11 cellular contexts compared by ENCODE assay signal in genomic region chr4:183438458-183439113, GRCh38. TPM values are rescaled to one million over a fixed set of nuclear protein-coding genes. Genes with fewer than 3 reads are reported as not detected.
A peak's percentile ranks its signal among the peaks of the same experiment; 100 is the strongest.
DNase-seq lines count a peak whose midpoint lies in the region; ATAC-seq, FAIRE-seq and TF ChIP-seq lines count a peak whose summit lies in the region.
"Had no signal": no experiment of that assay in that cellular context is flagged by ENCODE, and none has a peak within 500 bp of the region (broad histone marks: within the 10 kb centered on the region; RNA-seq: fewer than 3 reads in every experiment).

No MANE protein-coding gene starts in this region.

- H3K27ac ChIP-seq in lower lobe of right lung: no peak overlapping the region
- no peak overlapping the region for H3K27ac ChIP-seq in A673 (ENCODE audit: low read depth, low read length, poor library complexity, severe bottlenecking)

- no peaks in the 10 kb centered on the region for H3K36me3 Mint-ChIP-seq in activated CD4-positive, alpha-beta memory T cell treated with anti-CD3 and anti-CD28 coated beads for 36 hours
- H3K36me3 Mint-ChIP-seq: memory B cell had no signal

- in situ Hi-C loops in ACHN (cut with HindIII; ENCODE audit: low pct_ligation_motif_present, low pct_unique_long_range_greater_than_20kb, low sequenced_read_pairs): no loop called here
- in situ Hi-C loops in T47D (cut with HindIII; ENCODE audit: low pct_unique_long_range_greater_than_20kb, low sequenced_read_pairs): no loop called here

- no peaks in the 10 kb centered on the region for H3K27me3 ChIP-seq in lower lobe of right lung (ENCODE audit: low read depth)
- H3K27me3 ChIP-seq in A673 (replicated peaks; ENCODE audit: insufficient read depth, low read depth, low read length, poor library complexity): no peaks in the 10 kb centered on the region

- intact Hi-C loops in lower lobe of right lung (cut with DNase I): no loop called here
- intact Hi-C loops in A673 (cut with micrococcal nuclease; ENCODE audit: unreplicated experiment): no loop called here
- intact Hi-C loops in activated CD4-positive, alpha-beta memory T cell treated with anti-CD3 and anti-CD28 coated beads for 36 hours (cut with micrococcal nuclease): no loop called here

- H3K36me3 ChIP-seq in lower lobe of right lung (no peaks in the 10 kb centered on the region), A673 (ENCODE audit: insufficient read depth, low read length, poor library complexity, severe bottlenecking) (no peaks in the 10 kb centered on the region)

- CTCF ChIA-PET in A673 (lab: Charles Lee): no interaction called here
- CTCF ChIA-PET in activated CD4-positive, alpha-beta memory T cell treated with anti-CD3 and anti-CD28 coated beads for 36 hours (lab: Charles Lee): no interaction called here

- POLR2A ChIA-PET in A673 (lab: Charles Lee; ENCODE audit: low non-redundant PET): no interaction called here
- POLR2A ChIA-PET in activated CD4-positive, alpha-beta memory T cell treated with anti-CD3 and anti-CD28 coated beads for 36 hours (lab: Charles Lee): no interaction called here

- peaks cover 6% of the 10 kb centered on the region for H3K4me1 ChIP-seq in lower lobe of right lung
- H3K4me1 ChIP-seq in A673 (ENCODE audit: insufficient read depth, low read length, poor library complexity, severe bottlenecking): peaks cover 4% of the 10 kb centered on the region

- H3K4me1 Mint-ChIP-seq in activated CD4-positive, alpha-beta memory T cell treated with anti-CD3 and anti-CD28 coated beads for 36 hours (ENCODE audit: low read depth): peaks cover 21% of the 10 kb centered on the region

- H3K9me3 Mint-ChIP-seq in activated CD4-positive, alpha-beta memory T cell treated with anti-CD3 and anti-CD28 coated beads for 36 hours: no peaks in the 10 kb centered on the region
- H3K9me3 Mint-ChIP-seq: memory B cell had no signal

- H3K4me3 ChIP-seq in lower lobe of right lung: no peak overlapping the region
- H3K4me3 ChIP-seq in A673 (ENCODE audit: low read depth, low read length, poor library complexity, severe bottlenecking): no peak overlapping the region

- no peak overlapping the region for H3K27ac Mint-ChIP-seq in activated CD4-positive, alpha-beta memory T cell treated with anti-CD3 and anti-CD28 coated beads for 36 hours
- H3K27ac Mint-ChIP-seq: memory B cell had no signal

- H3K9me3 ChIP-seq in lower lobe of right lung (no peaks in the 10 kb centered on the region), A673 (ENCODE audit: low read depth, low read length, poor library complexity, severe bottlenecking) (no peaks in the 10 kb centered on the region)

- DNase-seq in ACHN: peak; percentile 78
- DNase-seq in HTR-8/SVneo (ENCODE audit: insufficient read length, low spot score): peak; percentile 54
- peak; percentile 24 to 62 for DNase-seq in T47D (ENCODE audit: low read depth in 1 of 2, low spot score in 1 of 2)
- DNase-seq in lower lobe of right lung: no peak
- no peak for DNase-seq in A673 (ENCODE audit: low spot score)
- DNase-seq in stimulated activated CD4-positive, alpha-beta T cell treated with anti-CD3 and anti-CD28 coated beads, Interleukin-2, amount 100 ng/mL, for 24 hours: no peak
- no peak for DNase-seq in activated CD4-positive, alpha-beta memory T cell treated with anti-CD3 and anti-CD28 coated beads for 36 hours
- DNase-seq in mesenteric fat pad (ENCODE audit: low spot score): no peak
- DNase-seq: MM.1S, Right ventricle myocardium superior had no signal

- BruUV-seq in A673 (replicated peaks; lab: Mats Ljungman, UMichigan): no TSS peak

- no peak for TF ChIP-seq CTCF in lower lobe of right lung (IDR thresholded peaks at IDR 0.05)
- TF ChIP-seq CTCF in A673 (conservative IDR thresholded peaks at IDR 0.05; ENCODE audit: low read depth, low read length): no peak

- FAIRE-seq in HTR-8/SVneo (lab: Jason Lieb, UNC): no peak

- no peak overlapping the region for H3K4me3 Mint-ChIP-seq in activated CD4-positive, alpha-beta memory T cell treated with anti-CD3 and anti-CD28 coated beads for 36 hours
- H3K4me3 Mint-ChIP-seq: memory B cell had no signal

- ATAC-seq in lower lobe of right lung: peak; percentile 76 to 87

- no peaks in the 10 kb centered on the region for H3K27me3 Mint-ChIP-seq in activated CD4-positive, alpha-beta memory T cell treated with anti-CD3 and anti-CD28 coated beads for 36 hours

RNA-seq across cellular contexts. Expression of gene CDKN2AIP, which starts 5.8 kb away (rescaled TPM):
- total RNA-seq in lower lobe of right lung: 15.4 TPM
- 20.6 and 21.9 TPM in 2 replicates for total RNA-seq in A673 (2021)
- total RNA-seq in activated CD4-positive, alpha-beta memory T cell treated with anti-CD3 and anti-CD28 coated beads for 36 hours: 10 to 100 TPM; 23.0 to 23.7 TPM
- total RNA-seq in mesenteric fat pad: 8.1 TPM

Comparison
In these comparisons a context has a peak if more than half of its experiments do, and no peak if none do; other contexts are left out.
1. DNase-seq: peak in ACHN (single experiment), HTR-8/SVneo (single experiment) and T47D (2 of 2); none in lower lobe of right lung (single experiment), A673 (single experiment), stimulated activated CD4-positive, alpha-beta T cell treated with anti-CD3 and anti-CD28 coated beads, Interleukin-2, amount 100 ng/mL, for 24 hours (0 of 2), activated CD4-positive, alpha-beta memory T cell treated with anti-CD3 and anti-CD28 coated beads for 36 hours (single experiment) and mesenteric fat pad (single experiment).